Comparison of ENCODE assay signal across 18 cellular contexts in genomic region chr1:9746211-9746610, GRCh38.
"Had no signal": no experiment of that assay in that cellular context is flagged by ENCODE, and none has a peak within 500 bp of the region (broad histone marks: within the 10 kb centered on the region; RNA-seq: fewer than 3 reads in every experiment).

No MANE protein-coding gene starts in this region.

- H3K27me3 ChIP-seq: adrenal gland, gastrocnemius medialis, neural progenitor cell, upper lobe of left lung had no signal

- DNase-seq: activated CD4-positive, alpha-beta T cell treated with anti-CD3 and anti-CD28 coated beads, Interleukin-2, amount 10 ng/mL, durations not matched to agents 7 days and 5 days; activated CD8-positive, alpha-beta T cell treated with anti-CD3 and anti-CD28 coated beads, Interleukin-2, amount 10 ng/mL, durations not matched to agents 7 days and 5 days; activated T-cell treated with anti-CD3 and anti-CD28 coated beads, Interleukin-2, amount 50 U/mL, for 24 hours; gastrocnemius medialis; hippocampal formation; left ventricle myocardium inferior; naive thymus-derived CD8-positive, alpha-beta T cell; stimulated activated CD4-positive, alpha-beta T cell treated with anti-CD3 and anti-CD28 coated beads, Interleukin-4, amount 100 ng/mL, for 24 hours; stimulated activated naive CD4-positive, alpha-beta T cell treated with Interleukin-2 at 50 U/mL for 16 hours had no signal

- H3K27ac ChIP-seq: adrenal gland, coronary artery, gastrocnemius medialis, left ventricle myocardium inferior, neural progenitor cell, prostate gland, upper lobe of left lung had no signal

- H3K4me3 ChIP-seq: adrenal gland, coronary artery, gastrocnemius medialis, left ventricle myocardium inferior, neural progenitor cell, prostate gland, upper lobe of left lung had no signal

- ATAC-seq: activated CD4-positive, CD25-positive, alpha-beta regulatory T cell treated with anti-CD3 and anti-CD28 coated beads, Interleukin-2, amount 50 U/mL, for 24 hours; activated CD8-positive, alpha-beta T cell treated with anti-CD3 and anti-CD28 coated beads, Interleukin-2, amount 10 ng/mL, durations not matched to agents 7 days and 5 days; activated naive CD4-positive, alpha-beta T cell treated with anti-CD3 and anti-CD28 coated beads, Interleukin-2, amount 50 U/mL, for 72 hours; activated T-helper 17 cell treated with anti-CD3 and anti-CD28 coated beads, Interleukin-2, amount 50 U/mL, for 72 hours; gastrocnemius medialis; naive thymus-derived CD8-positive, alpha-beta T cell; SK-N-SH treated with all-trans-retinoic acid at 6 μM for 48 hours had no signal
